Comparison of ENCODE assay signal across 10 cellular contexts in genomic region chr9:90189306-90189705, GRCh38.
DNase-seq lines count a peak whose midpoint lies in the region; ATAC-seq, FAIRE-seq and TF ChIP-seq lines count a peak whose summit lies in the region.
"Had no signal": no experiment of that assay in that cellular context is flagged by ENCODE, and none has a peak within 500 bp of the region (broad histone marks: within the 10 kb centered on the region; RNA-seq: fewer than 3 reads in every experiment).

No MANE protein-coding gene starts in this region.

- no peak overlapping the region for H3K4me3 ChIP-seq in body of pancreas
- H3K4me3 ChIP-seq: MG63 had no signal

- TF ChIP-seq CTCF in body of pancreas (IDR thresholded peaks at IDR 0.05), result no peak

- H3K9me3 Mint-ChIP-seq in activated naive CD4-positive, alpha-beta T cell treated with anti-CD3 and anti-CD28 coated beads, Interleukin-2, amount 50 U/mL, for 72 hours, result peaks cover 5 to 7% of the 10 kb centered on the region in 2 donors

- no peaks in the 10 kb centered on the region for H3K27me3 ChIP-seq in body of pancreas

- TF ChIP-seq POLR2A in GM12891 (IDR thresholded peaks at IDR 0.05; ENCODE audit: low read depth, low read length) (no peak), body of pancreas (IDR thresholded peaks at IDR 0.05) (no peak), H54 (IDR thresholded peaks at IDR 0.05; ENCODE audit: low read depth, low read length) (no peak)

- no peaks in the 10 kb centered on the region for H3K4me1 ChIP-seq in body of pancreas

- no peaks in the 10 kb centered on the region for H3K9me3 ChIP-seq in body of pancreas
- H3K9me3 ChIP-seq: MG63 had no signal

- ATAC-seq in GM21390 (IDR thresholded peaks at IDR 0.05; ENCODE audit: unreplicated experiment), result peak; percentile 98
- ATAC-seq in HG03342 (IDR thresholded peaks at IDR 0.05; ENCODE audit: unreplicated experiment), result peak; percentile 90
- no peak for ATAC-seq in body of pancreas
- no peak for ATAC-seq in activated naive CD4-positive, alpha-beta T cell treated with anti-CD3 and anti-CD28 coated beads, Interleukin-2, amount 50 U/mL, for 72 hours
- ATAC-seq: activated T-helper 17 cell treated with anti-CD3 and anti-CD28 coated beads, Interleukin-2, amount 50 U/mL, for 72 hours had no signal

- peaks cover 0 to 6% of the 10 kb centered on the region in 2 donors for H3K36me3 Mint-ChIP-seq in activated naive CD4-positive, alpha-beta T cell treated with anti-CD3 and anti-CD28 coated beads, Interleukin-2, amount 50 U/mL, for 72 hours

- no peak overlapping the region for H3K27ac ChIP-seq in body of pancreas

- 69 to 78% methylated on average over 6 of the region's 6 CpGs for WGBS in body of pancreas, 2 donors

- intact Hi-C loops in body of pancreas (cut with DNase I), result no loop called here

- FAIRE-seq in GM12891 (lab: Jason Lieb, UNC), result no peak
- no peak for FAIRE-seq in H54 (lab: Jason Lieb, UNC)

- H3K36me3 ChIP-seq in body of pancreas (replicated peaks in 1 of 2; ENCODE audit: insufficient read depth in 1 of 2, low read depth in 2 of 2), result no peaks in the 10 kb centered on the region
- H3K36me3 ChIP-seq: MG63 had no signal

- H3K27ac Mint-ChIP-seq in activated naive CD4-positive, alpha-beta T cell treated with anti-CD3 and anti-CD28 coated beads, Interleukin-2, amount 50 U/mL, for 72 hours, result no peak overlapping the region
- H3K27ac Mint-ChIP-seq: activated T-helper 17 cell treated with anti-CD3 and anti-CD28 coated beads, Interleukin-2, amount 50 U/mL, for 72 hours had no signal

- DNase-seq in GM12891 (ENCODE audit: insufficient read length, low spot score) (no peak), SKM-1 treated with dmso at 0.1 percent for 144 hours (lab: John Stamatoyannopoulos, UW; ENCODE audit: unreplicated experiment) (peak; percentile 67), body of pancreas (no peak), H54 (ENCODE audit: insufficient read length, low spot score) (no peak)
- no peak for DNase-seq in stimulated activated CD4-positive, alpha-beta T cell treated with anti-CD3 and anti-CD28 coated beads, Interleukin-15, amount 100 ng/mL, for 24 hours
- DNase-seq in activated naive CD4-positive, alpha-beta T cell treated with anti-CD3 and anti-CD28 coated beads, Interleukin-2, amount 50 U/mL, for 72 hours (ENCODE audit: low spot score in 2 of 2), result no peak
- DNase-seq: MG63 had no signal

TF ChIP-seq in GM12891, 5 proteins besides CTCF, POLR2A, EP300 and RAD21:
- TF ChIP-seq SPI1 (IDR thresholded peaks at IDR 0.05; ENCODE audit: low read depth, low read length) (peak; percentile 98), POLR2AphosphoS5 (IDR thresholded peaks at IDR 0.05; ENCODE audit: low read depth, low read length) (no peak)

Comparison
In these comparisons a context has a peak if more than half of its experiments do, and no peak if none do; other contexts are left out.
1. ATAC-seq: peak in GM21390 (single experiment) and HG03342 (single experiment); none in body of pancreas (single experiment) and activated naive CD4-positive, alpha-beta T cell treated with anti-CD3 and anti-CD28 coated beads, Interleukin-2, amount 50 U/mL, for 72 hours (0 of 2).